In genomic region chr9:16729656-16730055, GRCh38 we compare ENCODE assay signal across 14 cellular contexts.
DNase-seq lines count a peak whose midpoint lies in the region; ATAC-seq, FAIRE-seq and TF ChIP-seq lines count a peak whose summit lies in the region.
"Had no signal": no experiment of that assay in that cellular context is flagged by ENCODE, and none has a peak within 500 bp of the region (broad histone marks: within the 10 kb centered on the region; RNA-seq: fewer than 3 reads in every experiment).

No MANE protein-coding gene starts in this region.

- intact Hi-C loops in Panc1 (cut with micrococcal nuclease; ENCODE audit: unreplicated experiment) (loop anchor here (5.0 kb wide), 1 partner anchor 537 kb away; no protein-coding TSS in a partner anchor), pancreas (cut with DNase I) (no loop called here)

- no peak overlapping the region for H3K4me3 ChIP-seq in Panc1 (ENCODE audit: low read depth in 2 of 2, low read length in 2 of 2)
- H3K4me3 ChIP-seq in lung = no peak overlapping the region
- no peak overlapping the region for H3K4me3 ChIP-seq in pancreas
- H3K4me3 ChIP-seq: breast epithelium, heart right ventricle had no signal

- in situ Hi-C loops in Panc1 (cut with HindIII; ENCODE audit: low pct_unique_long_range_greater_than_20kb, low sequenced_read_pairs) = no loop called here

- DNase-seq in DMS53 treated with DMSO at 0.1 percent for 48 hours (lab: John Stamatoyannopoulos, UW; ENCODE audit: unreplicated experiment) (peak; percentile 49), NCI-H187 (lab: John Stamatoyannopoulos, UW) (peak; percentile 76 to 80), Panc1 (ENCODE audit: low read depth, low spot score) (no peak), lung (ENCODE audit: low spot score) (peak; percentile 42), pancreas (no peak), H4 (ENCODE audit: low spot score) (no peak)
- no peak for DNase-seq in stimulated activated CD4-positive, alpha-beta T cell treated with anti-CD3 and anti-CD28 coated beads, Interleukin-12 subunit alpha, Interleukin-12 subunit beta, amount 100 ng/mL, for 4 hours
- no peak for DNase-seq in stimulated activated CD4-positive, alpha-beta T cell treated with anti-CD3 and anti-CD28 coated beads, Interleukin-4, amount 100 ng/mL, for 24 hours
- DNase-seq: activated CD8-positive, alpha-beta T cell treated with anti-CD3 and anti-CD28 coated beads, Interleukin-2, amount 10 ng/mL, durations not matched to agents 7 days and 5 days; activated effector memory CD4-positive, alpha-beta T cell treated with Interleukin-2 at 50 U/mL for 16 hours; heart right ventricle; OCI-M1 had no signal

- H3K27me3 ChIP-seq in Panc1 (ENCODE audit: control insufficient read depth, insufficient read depth, low read length) (no peaks in the 10 kb centered on the region), lung (ENCODE audit: control insufficient read depth, insufficient read depth) (no peaks in the 10 kb centered on the region), pancreas (peaks cover 0 to 27% (median 2%) of the 10 kb centered on the region in 4 donors)

- ATAC-seq in Panc1 (no peak), lung (ENCODE audit: insufficient read depth, low FRiP score) (peak; percentile 64), pancreas (no peak)
- ATAC-seq: activated CD8-positive, alpha-beta T cell treated with anti-CD3 and anti-CD28 coated beads, Interleukin-2, amount 10 ng/mL, durations not matched to agents 7 days and 5 days; heart right ventricle had no signal

- CTCF ChIA-PET in Panc1 (lab: Charles Lee) = no interaction called here

- H3K9me3 ChIP-seq in Panc1 (ENCODE audit: control insufficient read depth, insufficient read depth, low read depth, low read length) (no peaks in the 10 kb centered on the region), lung (ENCODE audit: control insufficient read depth in 2 of 2, insufficient read depth in 1 of 2, low read length in 1 of 2) (no peaks in the 10 kb centered on the region), pancreas (no peaks in the 10 kb centered on the region)
- H3K9me3 ChIP-seq: breast epithelium, heart right ventricle had no signal

- TF ChIP-seq CTCF in Panc1 (IDR thresholded peaks at IDR 0.05) = no peak
- TF ChIP-seq CTCF in lung (IDR thresholded peaks at IDR 0.05; ENCODE audit: control extremely low read depth, extremely low read depth) = no peak
- no peak for TF ChIP-seq CTCF in pancreas (IDR thresholded peaks at IDR 0.05)

- H3K36me3 ChIP-seq in Panc1 (ENCODE audit: control insufficient read depth, insufficient read depth, low read length) (no peaks in the 10 kb centered on the region), lung (ENCODE audit: control insufficient read depth in 2 of 2, insufficient read depth in 2 of 2, low read length in 2 of 2) (no peaks in the 10 kb centered on the region), pancreas (no peaks in the 10 kb centered on the region)
- H3K36me3 ChIP-seq: breast epithelium, heart right ventricle had no signal

- POLR2A ChIA-PET in Panc1 (lab: Charles Lee) = no interaction called here

- FAIRE-seq in pancreas (lab: Jason Lieb, UNC) = no peak

- WGBS in lung, 2 donors = 56 to 64% methylated on average over 5 of the region's 5 CpGs
- WGBS in pancreas, 2 donors = 48 to 60% methylated on average over 5 of the region's 5 CpGs

- BruUV-seq in Panc1 (replicated peaks; lab: Mats Ljungman, UMichigan) = no TSS peak

- H3K27ac ChIP-seq in Panc1 (ENCODE audit: low read length) (peak overlapping the region; percentile 54; the same call in 1 of the 2 replicates), lung (ENCODE audit: low read depth in 1 of 2, low read length in 1 of 2) (no peak overlapping the region), pancreas (no peak overlapping the region)
- H3K27ac ChIP-seq: breast epithelium, heart right ventricle, HL-60 had no signal

- H3K4me1 ChIP-seq in Panc1 (ENCODE audit: control insufficient read depth, insufficient read depth, low read length) (no peaks in the 10 kb centered on the region), lung (ENCODE audit: control insufficient read depth in 2 of 2, insufficient read depth in 2 of 2, low read length in 2 of 2) (peaks cover 0 to 2% of the 10 kb centered on the region in 2 donors), pancreas (no peaks in the 10 kb centered on the region)
- H3K4me1 ChIP-seq: breast epithelium had no signal

Comparison
In these comparisons a context has a peak if more than half of its experiments do, and no peak if none do; other contexts are left out.
1. DNase-seq: peak in DMS53 treated with DMSO at 0.1 percent for 48 hours (single experiment), NCI-H187 (2 of 2) and lung (single experiment); none in Panc1 (single experiment), pancreas (0 of 6), stimulated activated CD4-positive, alpha-beta T cell treated with anti-CD3 and anti-CD28 coated beads, Interleukin-12 subunit alpha, Interleukin-12 subunit beta, amount 100 ng/mL, for 4 hours (single experiment), H4 (single experiment) and stimulated activated CD4-positive, alpha-beta T cell treated with anti-CD3 and anti-CD28 coated beads, Interleukin-4, amount 100 ng/mL, for 24 hours (single experiment).